ENCODE assay signal across 1 cellular context in the genomic region with DNA sequence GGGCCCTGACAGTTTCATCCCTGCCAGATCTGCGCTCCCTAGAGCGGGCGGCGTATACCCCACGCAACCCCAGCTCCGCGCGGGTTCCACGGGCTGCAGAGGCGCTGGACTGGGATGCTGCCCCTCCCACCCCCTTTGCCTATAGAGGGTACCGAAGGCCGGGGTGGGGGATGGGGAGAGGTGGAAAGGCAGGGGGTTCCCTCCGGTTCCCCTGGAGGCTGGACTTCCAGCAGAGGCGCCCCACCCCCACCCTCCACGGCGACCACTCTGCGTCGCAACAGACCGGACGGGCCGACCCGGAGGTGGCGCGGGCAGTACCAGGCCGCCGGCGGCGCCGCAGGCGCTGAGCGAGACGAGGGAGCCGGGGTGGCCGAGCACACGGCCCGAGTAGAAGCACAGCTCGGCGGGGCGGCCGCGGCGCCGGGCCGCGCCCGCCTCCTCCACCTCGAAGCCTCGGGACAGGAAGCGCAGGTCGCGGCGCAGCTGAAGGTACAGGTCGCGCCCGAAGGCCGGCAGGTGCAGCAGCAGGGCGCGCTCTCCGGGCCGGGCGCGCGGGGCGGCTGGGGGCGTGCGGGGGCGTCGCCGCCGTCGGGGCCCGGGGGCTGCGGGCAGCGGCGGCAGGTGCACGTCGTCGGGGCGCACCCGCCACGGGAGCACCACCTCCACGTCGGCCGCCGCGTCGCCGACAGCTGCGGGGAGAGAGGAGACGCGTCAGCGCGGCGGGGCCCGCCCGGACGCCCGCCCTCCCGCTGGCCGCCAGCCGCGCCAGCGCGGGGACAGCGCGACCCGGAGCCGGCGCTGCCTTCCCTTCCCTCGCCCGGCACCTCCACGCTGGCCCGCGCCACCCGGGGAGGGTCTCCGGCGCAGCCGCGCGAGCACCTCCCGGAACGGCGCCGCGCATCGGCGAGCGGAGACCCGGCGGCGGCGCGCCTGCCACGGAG.
TF ChIP-seq lines count a peak whose summit lies in the region.

No MANE protein-coding gene starts in this region.

TF ChIP-seq in endothelial cell of umbilical vein, 7 proteins besides CTCF, POLR2A, EP300 and RAD21:
- TF ChIP-seq JUN (IDR thresholded peaks at IDR 0.05; ENCODE audit: borderline replicate concordance, insufficient read depth, insufficient read length, low read depth): no peak
